ENCODE assay signal across 9 cellular contexts in genomic region chr14:94801225-94801624, GRCh38. TPM values are rescaled to one million over a fixed set of nuclear protein-coding genes. Genes with fewer than 3 reads are reported as not detected.
"Had no signal": no experiment of that assay in that cellular context is flagged by ENCODE, and none has a peak within 500 bp of the region (broad histone marks: within the 10 kb centered on the region; RNA-seq: fewer than 3 reads in every experiment).

No MANE protein-coding gene starts in this region.

- FAIRE-seq: G401.6, GM12878, GM12891, GM12892, GM18507, GM19239 had no signal

- ATAC-seq: GM12878 had no signal

- DNase-seq: GDM1, GF-D8 had no signal

- H3K4me3 ChIP-seq: GM12878 had no signal

RNA-seq across cellular contexts. Expression of gene GSC, which starts 31.3 kb away (rescaled TPM):
- total RNA-seq: G401, GM12878 had no signal
- polyA plus RNA-seq: GM12878 had no signal
